35 cellular contexts compared by ENCODE assay signal in genomic region chr3:129402210-129402609, GRCh38. TPM values are rescaled to one million over a fixed set of nuclear protein-coding genes. Genes with fewer than 3 reads are reported as not detected.
"Had no signal": no experiment of that assay in that cellular context is flagged by ENCODE, and none has a peak within 500 bp of the region (broad histone marks: within the 10 kb centered on the region; RNA-seq: fewer than 3 reads in every experiment).

No MANE protein-coding gene starts in this region.

- H3K9me3 ChIP-seq: ascending aorta, breast epithelium, colonic mucosa had no signal

- DNase-seq: activated CD4-positive, alpha-beta memory T cell treated with anti-CD3 and anti-CD28 coated beads for 36 hours; activated CD4-positive, alpha-beta T cell treated with anti-CD3 and anti-CD28 coated beads for 36 hours; activated CD4-positive, alpha-beta T cell treated with anti-CD3 and anti-CD28 coated beads, Interleukin-2, amount 10 ng/mL, durations not matched to agents 24 days and 14 days; activated CD4-positive, CD25-positive, alpha-beta regulatory T cell; activated CD4-positive, CD25-positive, alpha-beta regulatory T cell treated with anti-CD3 and anti-CD28 coated beads, Interleukin-2, amount 50 U/mL, for 72 hours; activated CD8-positive, alpha-beta memory T cell treated with anti-CD3 and anti-CD28 coated beads, Interleukin-2, amount 10 ng/mL, durations not matched to agents 7 days and 5 days; activated CD8-positive, alpha-beta memory T cell treated with anti-CD3 and anti-CD28 coated beads, Interleukin-2, amount 50 U/mL, for 4 hours; activated CD8-positive, alpha-beta T cell treated with anti-CD3 and anti-CD28 coated beads, Interleukin-2, amount 10 ng/mL, durations not matched to agents 7 days and 5 days; activated effector memory CD4-positive, alpha-beta T cell treated with anti-CD3 and anti-CD28 coated beads, Interleukin-2, amount 50 U/mL, for 16 hours; activated naive CD4-positive, alpha-beta T cell treated with anti-CD3 and anti-CD28 coated beads, Interleukin-2, amount 10 ng/mL, durations not matched to agents 7 days and 5 days; activated naive CD8-positive, alpha-beta T cell treated with anti-CD3 and anti-CD28 coated beads, Interleukin-2, amount 10 ng/mL, durations not matched to agents 7 days and 5 days; activated T-cell treated with anti-CD3 and anti-CD28 coated beads, Interleukin-2, amount 50 U/mL, for 1 hour; activated T-cell treated with anti-CD3 and anti-CD28 coated beads, Interleukin-2, amount 50 U/mL, for 48 hours; central memory CD4-positive, alpha-beta T cell; cerebellar nuclear complex; colonic mucosa; dorsolateral prefrontal cortex; effector memory CD4-positive, alpha-beta T cell; endodermal cell; foreskin fibroblast; head of caudate nucleus; T-helper 1 cell; T-helper 17 cell; T1000 had no signal

- H3K4me3 ChIP-seq: ascending aorta, breast epithelium, cardiac muscle cell, colonic mucosa, dorsolateral prefrontal cortex had no signal

- H3K27ac ChIP-seq: ascending aorta, breast epithelium, cardiac muscle cell, colonic mucosa, dorsolateral prefrontal cortex had no signal

- H3K27me3 Mint-ChIP-seq: activated CD4-positive, alpha-beta memory T cell treated with anti-CD3 and anti-CD28 coated beads for 36 hours; activated CD4-positive, alpha-beta T cell treated with anti-CD3 and anti-CD28 coated beads for 36 hours; activated CD4-positive, alpha-beta T cell treated with anti-CD3 and anti-CD28 coated beads, Interleukin-2, amount 10 ng/mL, durations not matched to agents 24 days and 14 days; activated CD8-positive, alpha-beta memory T cell treated with anti-CD3 and anti-CD28 coated beads, Interleukin-2, amount 10 ng/mL, durations not matched to agents 7 days and 5 days had no signal

- H3K27me3 ChIP-seq: ascending aorta, breast epithelium, cardiac muscle cell, colonic mucosa, dorsolateral prefrontal cortex had no signal

- H3K36me3 Mint-ChIP-seq: activated naive CD8-positive, alpha-beta T cell treated with anti-CD3 and anti-CD28 coated beads, Interleukin-2, amount 10 ng/mL, durations not matched to agents 7 days and 5 days; brain had no signal

- H3K36me3 ChIP-seq: ascending aorta, breast epithelium, cardiac muscle cell, colonic mucosa had no signal

- ATAC-seq: activated CD4-positive, alpha-beta T cell treated with anti-CD3 and anti-CD28 coated beads for 36 hours; activated CD8-positive, alpha-beta memory T cell treated with anti-CD3 and anti-CD28 coated beads, Interleukin-2, amount 10 ng/mL, durations not matched to agents 7 days and 5 days; activated CD8-positive, alpha-beta T cell treated with anti-CD3 and anti-CD28 coated beads, Interleukin-2, amount 10 ng/mL, durations not matched to agents 7 days and 5 days; activated naive CD4-positive, alpha-beta T cell treated with anti-CD3 and anti-CD28 coated beads, Interleukin-2, amount 50 U/mL, for 72 hours; esophagus mucosa; T-helper 17 cell had no signal

- H3K4me1 ChIP-seq: colonic mucosa had no signal

- H3K9me3 Mint-ChIP-seq: activated CD4-positive, alpha-beta memory T cell treated with anti-CD3 and anti-CD28 coated beads for 36 hours; activated CD4-positive, alpha-beta T cell treated with anti-CD3 and anti-CD28 coated beads, Interleukin-2, amount 10 ng/mL, durations not matched to agents 24 days and 14 days; activated naive CD4-positive, alpha-beta T cell treated with anti-CD3 and anti-CD28 coated beads, Interleukin-2, amount 10 ng/mL, durations not matched to agents 7 days and 5 days; activated naive CD4-positive, alpha-beta T cell treated with anti-CD3 and anti-CD28 coated beads, Interleukin-2, amount 50 U/mL, for 72 hours; activated naive CD8-positive, alpha-beta T cell treated with anti-CD3 and anti-CD28 coated beads, Interleukin-2, amount 10 ng/mL, durations not matched to agents 7 days and 5 days; activated T-helper 1 cell treated with anti-CD3 and anti-CD28 coated beads, Interleukin-12 subunit alpha, Interleukin-12 subunit beta, Interleukin-2, Interleukin-4 antibody, amounts not matched to agents 30 ng/mL and 10 ng/mL and 1 ng/mL, durations not matched to agents 14 hours and 24 hours and 36 hours; activated T-helper 2 cell treated with anti-CD3 and anti-CD28 coated beads, Interferon-gamma antibody, Interleukin-2, Interleukin-4, amounts not matched to agents 10 μg/mL and 5 μg/mL and 100 μg/mL, durations not matched to agents 14 hours and 24 hours and 36 hours; brain; endodermal cell; T-helper 2 cell treated with Interferon-gamma antibody and Interleukin-4, amounts not matched to agents 5 μg/mL and 100 μg/mL, for 36 hours had no signal

- H3K27ac Mint-ChIP-seq: activated CD4-positive, alpha-beta memory T cell treated with anti-CD3 and anti-CD28 coated beads for 36 hours; activated CD4-positive, alpha-beta T cell treated with anti-CD3 and anti-CD28 coated beads for 36 hours; activated CD4-positive, alpha-beta T cell treated with anti-CD3 and anti-CD28 coated beads, Interleukin-2, amount 10 ng/mL, durations not matched to agents 24 days and 14 days; activated CD8-positive, alpha-beta memory T cell treated with anti-CD3 and anti-CD28 coated beads, Interleukin-2, amount 10 ng/mL, durations not matched to agents 7 days and 5 days; activated naive CD4-positive, alpha-beta T cell treated with anti-CD3 and anti-CD28 coated beads, Interleukin-2, amount 10 ng/mL, durations not matched to agents 7 days and 5 days; activated naive CD4-positive, alpha-beta T cell treated with anti-CD3 and anti-CD28 coated beads, Interleukin-2, amount 50 U/mL, for 72 hours; activated naive CD8-positive, alpha-beta T cell treated with anti-CD3 and anti-CD28 coated beads, Interleukin-2, amount 10 ng/mL, durations not matched to agents 7 days and 5 days; activated T-helper 1 cell treated with anti-CD3 and anti-CD28 coated beads, Interleukin-12 subunit alpha, Interleukin-12 subunit beta, Interleukin-2, Interleukin-4 antibody, amounts not matched to agents 30 ng/mL and 10 ng/mL and 1 ng/mL, durations not matched to agents 14 hours and 24 hours and 36 hours; activated T-helper 2 cell treated with anti-CD3 and anti-CD28 coated beads, Interferon-gamma antibody, Interleukin-2, Interleukin-4, amounts not matched to agents 10 μg/mL and 5 μg/mL and 100 μg/mL, durations not matched to agents 14 hours and 24 hours and 36 hours; brain; endodermal cell; T-helper 17 cell; T-helper 2 cell treated with Interferon-gamma antibody and Interleukin-4, amounts not matched to agents 5 μg/mL and 100 μg/mL, for 36 hours had no signal

- H3K4me3 Mint-ChIP-seq: activated CD4-positive, alpha-beta memory T cell treated with anti-CD3 and anti-CD28 coated beads for 36 hours; activated CD4-positive, alpha-beta T cell treated with anti-CD3 and anti-CD28 coated beads for 36 hours; activated CD4-positive, alpha-beta T cell treated with anti-CD3 and anti-CD28 coated beads, Interleukin-2, amount 10 ng/mL, durations not matched to agents 24 days and 14 days; activated CD8-positive, alpha-beta memory T cell treated with anti-CD3 and anti-CD28 coated beads, Interleukin-2, amount 10 ng/mL, durations not matched to agents 7 days and 5 days; activated CD8-positive, alpha-beta T cell treated with anti-CD3 and anti-CD28 coated beads, Interleukin-2, amount 10 ng/mL, durations not matched to agents 7 days and 5 days; activated naive CD4-positive, alpha-beta T cell treated with anti-CD3 and anti-CD28 coated beads, Interleukin-2, amount 10 ng/mL, durations not matched to agents 7 days and 5 days; activated naive CD8-positive, alpha-beta T cell treated with anti-CD3 and anti-CD28 coated beads, Interleukin-2, amount 10 ng/mL, durations not matched to agents 7 days and 5 days; activated T-helper 1 cell treated with anti-CD3 and anti-CD28 coated beads, Interleukin-12 subunit alpha, Interleukin-12 subunit beta, Interleukin-2, Interleukin-4 antibody, amounts not matched to agents 30 ng/mL and 10 ng/mL and 1 ng/mL, durations not matched to agents 14 hours and 24 hours and 36 hours; brain; endodermal cell; T-helper 17 cell; T-helper 2 cell treated with Interferon-gamma antibody and Interleukin-4, amounts not matched to agents 5 μg/mL and 100 μg/mL, for 36 hours had no signal

- FAIRE-seq: frontal cortex had no signal

RNA-seq across cellular contexts. Expression of gene EFCAB12, which starts 26.2 kb away (rescaled TPM):
- total RNA-seq: ascending aorta, epithelial cell of proximal tubule had no signal
